16 cellular contexts compared by ENCODE assay signal in genomic region chr7:70678621-70679251, GRCh38.
A peak's percentile ranks its signal among the peaks of the same experiment; 100 is the strongest.
DNase-seq lines count a peak whose midpoint lies in the region; ATAC-seq, FAIRE-seq and TF ChIP-seq lines count a peak whose summit lies in the region.
"Had no signal": no experiment of that assay in that cellular context is flagged by ENCODE, and none has a peak within 500 bp of the region (broad histone marks: within the 10 kb centered on the region; RNA-seq: fewer than 3 reads in every experiment).

No MANE protein-coding gene starts in this region.

- H2BK120ac ChIP-seq in IMR-90 (ENCODE audit: low read depth, low read length) = no peak overlapping the region

- peaks cover 0 to 2% (median 0%) of the 10 kb centered on the region in 8 donors for H3K9me3 Mint-ChIP-seq in CD4-positive, alpha-beta memory T cell
- peaks cover 5% of the 10 kb centered on the region for H3K9me3 Mint-ChIP-seq in activated T-helper 2 cell treated with anti-CD3 and anti-CD28 coated beads, Interferon-gamma antibody, Interleukin-2, Interleukin-4, amounts not matched to agents 10 μg/mL and 5 μg/mL and 100 μg/mL, durations not matched to agents 14 hours and 24 hours and 36 hours
- H3K9me3 Mint-ChIP-seq: activated naive CD4-positive, alpha-beta T cell treated with anti-CD3 and anti-CD28 coated beads for 36 hours had no signal

- H2AK5ac ChIP-seq in IMR-90 (ENCODE audit: low read depth, low read length) = no peak overlapping the region

- DNase-seq in CD4-positive, alpha-beta memory T cell = no peak
- DNase-seq in IMR-90 = peak; percentile 57
- DNase-seq in activated T-helper 2 cell treated with anti-CD3 and anti-CD28 coated beads, Interferon-gamma antibody, Interleukin-2, Interleukin-4, amounts not matched to agents 10 μg/mL and 5 μg/mL and 100 μg/mL, durations not matched to agents 14 hours and 24 hours and 36 hours (ENCODE audit: low spot score) = no peak
- no peak for DNase-seq in keratinocyte (ENCODE audit: low read depth, low spot score)
- DNase-seq in NCI-H82 (lab: John Stamatoyannopoulos, UW) = no peak
- DNase-seq in GM13976 (ENCODE audit: low spot score) = no peak
- no peak for DNase-seq in erythroblast (lab: John Stamatoyannopoulos, UW)
- DNase-seq: activated naive CD4-positive, alpha-beta T cell treated with anti-CD3 and anti-CD28 coated beads for 36 hours; colonic mucosa; glutamatergic neuron; NCI-H446; SHP77 treated with DMSO at 0.1 percent for 48 hours; stimulated activated CD4-positive, alpha-beta T cell treated with anti-CD3 and anti-CD28 coated beads, Interleukin-1b, Interleukin-23, amount 100 ng/mL, for 48 hours had no signal

- no peak overlapping the region for H3K4ac ChIP-seq in IMR-90 (ENCODE audit: low read depth, low read length)

- peak overlapping the region in 7 of 8 donors; percentile 0 to 65 (median 43) for H3K4me3 Mint-ChIP-seq in CD4-positive, alpha-beta memory T cell
- peak overlapping the region; percentile 10 for H3K4me3 Mint-ChIP-seq in activated T-helper 2 cell treated with anti-CD3 and anti-CD28 coated beads, Interferon-gamma antibody, Interleukin-2, Interleukin-4, amounts not matched to agents 10 μg/mL and 5 μg/mL and 100 μg/mL, durations not matched to agents 14 hours and 24 hours and 36 hours (ENCODE audit: low read depth)
- H3K4me3 Mint-ChIP-seq: activated naive CD4-positive, alpha-beta T cell treated with anti-CD3 and anti-CD28 coated beads for 36 hours had no signal

- peak overlapping the region; percentile 8 to 95 (median 65) for H3K27ac Mint-ChIP-seq in CD4-positive, alpha-beta memory T cell
- H3K27ac Mint-ChIP-seq in activated T-helper 2 cell treated with anti-CD3 and anti-CD28 coated beads, Interferon-gamma antibody, Interleukin-2, Interleukin-4, amounts not matched to agents 10 μg/mL and 5 μg/mL and 100 μg/mL, durations not matched to agents 14 hours and 24 hours and 36 hours = peak overlapping the region; percentile 18
- H3K27ac Mint-ChIP-seq: activated naive CD4-positive, alpha-beta T cell treated with anti-CD3 and anti-CD28 coated beads for 36 hours; progenitor cell of endocrine pancreas had no signal

- no peak overlapping the region for H4K8ac ChIP-seq in IMR-90 (ENCODE audit: low read depth in 2 of 2, low read length in 2 of 2)

- H3K18ac ChIP-seq in IMR-90 (ENCODE audit: low read depth, low read length) = no peak overlapping the region

- H3K36me3 Mint-ChIP-seq in CD4-positive, alpha-beta memory T cell = no peaks in the 10 kb centered on the region
- no peaks in the 10 kb centered on the region for H3K36me3 Mint-ChIP-seq in activated T-helper 2 cell treated with anti-CD3 and anti-CD28 coated beads, Interferon-gamma antibody, Interleukin-2, Interleukin-4, amounts not matched to agents 10 μg/mL and 5 μg/mL and 100 μg/mL, durations not matched to agents 14 hours and 24 hours and 36 hours (ENCODE audit: low read depth)

- H3K79me1 ChIP-seq in IMR-90 (ENCODE audit: low read depth in 1 of 2, low read length in 2 of 2) = no peaks in the 10 kb centered on the region

- H3K4me1 ChIP-seq in CD4-positive, alpha-beta memory T cell (ENCODE audit: insufficient read depth, low read length) = peaks cover 16% of the 10 kb centered on the region
- no peaks in the 10 kb centered on the region for H3K4me1 ChIP-seq in IMR-90 (ENCODE audit: control insufficient read depth, insufficient read depth, low read length)
- H3K4me1 ChIP-seq in keratinocyte (ENCODE audit: control insufficient read depth, extremely low read depth, insufficient read depth, low read length) = peaks cover 4% of the 10 kb centered on the region
- H3K4me1 ChIP-seq: colonic mucosa had no signal

- no peaks in the 10 kb centered on the region for H3K9me3 ChIP-seq in CD4-positive, alpha-beta memory T cell (ENCODE audit: control insufficient read depth in 1 of 2, low read length in 2 of 2)
- H3K9me3 ChIP-seq in IMR-90 (ENCODE audit: control insufficient read depth, insufficient read depth, low read length) (no peaks in the 10 kb centered on the region), keratinocyte (ENCODE audit: control insufficient read depth, low read depth, low read length) (no peaks in the 10 kb centered on the region)
- H3K9me3 ChIP-seq: colonic mucosa had no signal

- H2AFZ ChIP-seq in IMR-90 (replicated peaks; ENCODE audit: low read length, poor library complexity) (no peak overlapping the region), keratinocyte (ENCODE audit: control insufficient read depth, low read length) (no peak overlapping the region)

- ATAC-seq in IMR-90 (ENCODE audit: low read depth) (peak; percentile 59; the same call in 1 of the 2 replicates), GM19395 (IDR thresholded peaks at IDR 0.05; ENCODE audit: unreplicated experiment) (no peak)

- H4K20me1 ChIP-seq in IMR-90 (ENCODE audit: insufficient read depth, low read length) (no peaks in the 10 kb centered on the region), keratinocyte (ENCODE audit: control insufficient read depth, extremely low read depth, insufficient read depth, low read length) (no peaks in the 10 kb centered on the region)

- TF ChIP-seq CTCF in IMR-90 (conservative IDR thresholded peaks at IDR 0.05; ENCODE audit: low read depth, low read length) (no peak), keratinocyte (optimal IDR thresholded peaks at IDR 0.05 in 1 of 3, IDR thresholded peaks at IDR 0.05 in 1 of 3, conservative IDR thresholded peaks at IDR 0.05 in 1 of 3; ENCODE audit: extremely low read depth in 1 of 3, insufficient read depth in 2 of 3, low read length in 3 of 3) (no peak), GM13976 (IDR thresholded peaks at IDR 0.05; ENCODE audit: borderline replicate concordance, control extremely low read depth, extremely low read depth, insufficient read depth, missing control alignments) (no peak)

- dilution Hi-C loops in IMR-90 (cut with HindIII; ENCODE audit: low sequenced_read_pairs, unreplicated experiment) (no loop called here), keratinocyte (cut with MboI; ENCODE audit: extremely low pct_ligation_motif_present, low sequenced_read_pairs) (no loop called here)

- H3K9me1 ChIP-seq in IMR-90 (ENCODE audit: insufficient read depth, low read length) = no peaks in the 10 kb centered on the region
- H3K9me1 ChIP-seq in keratinocyte (ENCODE audit: control insufficient read depth, extremely low read depth, insufficient read depth, low read length) = no peaks in the 10 kb centered on the region

- H2AK9ac ChIP-seq in IMR-90 (replicated peaks; ENCODE audit: low read depth, low read length, poor library complexity) = no peak overlapping the region

- peak; percentile 39 for FAIRE-seq in keratinocyte (lab: Jason Lieb, UNC)
- FAIRE-seq: GM12891 had no signal

- H3K4me2 ChIP-seq in IMR-90 (ENCODE audit: low read depth, low read length) = no peak overlapping the region
- no peak overlapping the region for H3K4me2 ChIP-seq in keratinocyte (ENCODE audit: control insufficient read depth, extremely low read depth, insufficient read depth, low read depth, low read length)

- no peaks in the 10 kb centered on the region for H3K79me2 ChIP-seq in keratinocyte (ENCODE audit: control insufficient read depth, insufficient read depth, low read length)

- in situ Hi-C loops in IMR-90 (cut with MboI; ENCODE audit: low sequenced_read_pairs) (no loop called here), GM13976 (cut with MboI; ENCODE audit: low sequenced_read_pairs, unreplicated experiment) (no loop called here)

- POLR2A ChIA-PET in CD4-positive, alpha-beta memory T cell (lab: Charles Lee; ENCODE audit: partially characterized antibody) = interaction anchor here (1.6 to 2.8 kb wide), 2 partner anchors 15 to 30 kb away, joined by 7 to 14 read pairs; no protein-coding TSS in a partner anchor
- POLR2A ChIA-PET in IMR-90 (lab: Charles Lee; ENCODE audit: unreplicated experiment) = no interaction called here

- H3K9ac ChIP-seq in IMR-90 (ENCODE audit: low read depth, low read length) (no peak overlapping the region), keratinocyte (ENCODE audit: control insufficient read depth, extremely low read depth, insufficient read depth, low read length) (no peak overlapping the region)

- no TSS peak for BruUV-seq in IMR-90 (replicated peaks; lab: Mats Ljungman, UMichigan)

- no peak overlapping the region for H3K23ac ChIP-seq in IMR-90 (ENCODE audit: low read depth, low read length)

- no peak overlapping the region for H4K5ac ChIP-seq in IMR-90 (ENCODE audit: low read depth, low read length)

- H3K56ac ChIP-seq in IMR-90 (ENCODE audit: extremely low read depth, insufficient read depth, low read length) = no peak overlapping the region

- no peak overlapping the region for H2BK5ac ChIP-seq in IMR-90 (ENCODE audit: low read depth, low read length, poor library complexity, severe bottlenecking)

- H3K14ac ChIP-seq in IMR-90 (replicated peaks; ENCODE audit: low read depth, low read length) = no peak overlapping the region

- H3K27me3 ChIP-seq in CD4-positive, alpha-beta memory T cell (ENCODE audit: insufficient read depth, low read length) = no peaks in the 10 kb centered on the region
- H3K27me3 ChIP-seq in IMR-90 (ENCODE audit: control insufficient read depth, insufficient read depth, low read length) (no peaks in the 10 kb centered on the region), keratinocyte (ENCODE audit: control insufficient read depth, extremely low read depth, insufficient read depth, low read length) (no peaks in the 10 kb centered on the region)
- H3K27me3 ChIP-seq: colonic mucosa had no signal

- intact Hi-C loops in CD4-positive, alpha-beta memory T cell (cut with micrococcal nuclease) = no loop called here
- intact Hi-C loops in IMR-90 (cut with micrococcal nuclease) = no loop called here
- intact Hi-C loops in activated T-helper 2 cell treated with anti-CD3 and anti-CD28 coated beads, Interferon-gamma antibody, Interleukin-2, Interleukin-4, amounts not matched to agents 10 μg/mL and 5 μg/mL and 100 μg/mL, durations not matched to agents 14 hours and 24 hours and 36 hours (cut with micrococcal nuclease) = loop anchor here (1.0 kb wide), 1 partner anchor 30 kb away; no protein-coding TSS in a partner anchor

- H3K36me3 ChIP-seq in CD4-positive, alpha-beta memory T cell (ENCODE audit: insufficient read depth, low read length) = no peaks in the 10 kb centered on the region
- H3K36me3 ChIP-seq in IMR-90 (ENCODE audit: control insufficient read depth, insufficient read depth, low read length) = no peaks in the 10 kb centered on the region
- H3K36me3 ChIP-seq in keratinocyte (ENCODE audit: control insufficient read depth in 2 of 2, extremely low read depth in 1 of 2, insufficient read depth in 2 of 2, low read length in 2 of 2) = no peaks in the 10 kb centered on the region
- H3K36me3 ChIP-seq: colonic mucosa had no signal

- no peak overlapping the region for H2BK20ac ChIP-seq in IMR-90 (ENCODE audit: low read depth, low read length)

- H3K4me1 Mint-ChIP-seq in CD4-positive, alpha-beta memory T cell = peaks cover 19 to 46% (median 35%) of the 10 kb centered on the region in 4 donors
- H3K4me1 Mint-ChIP-seq in activated T-helper 2 cell treated with anti-CD3 and anti-CD28 coated beads, Interferon-gamma antibody, Interleukin-2, Interleukin-4, amounts not matched to agents 10 μg/mL and 5 μg/mL and 100 μg/mL, durations not matched to agents 14 hours and 24 hours and 36 hours (ENCODE audit: low read depth) = peaks cover 20% of the 10 kb centered on the region

- CTCF ChIA-PET in CD4-positive, alpha-beta memory T cell (lab: Charles Lee; ENCODE audit: partially characterized antibody) = no interaction called here
- CTCF ChIA-PET in IMR-90 (lab: Yijun Ruan, JAX) = no interaction called here

- H3K27ac ChIP-seq in CD4-positive, alpha-beta memory T cell (ENCODE audit: low read depth, low read length) = no peak overlapping the region
- no peak overlapping the region for H3K27ac ChIP-seq in IMR-90 (ENCODE audit: insufficient read depth, low read length)
- no peak overlapping the region for H3K27ac ChIP-seq in keratinocyte (ENCODE audit: control insufficient read depth, insufficient read depth, low read length)
- H3K27ac ChIP-seq: colonic mucosa had no signal

- no peaks in the 10 kb centered on the region for H3K27me3 Mint-ChIP-seq in CD4-positive, alpha-beta memory T cell
- H3K27me3 Mint-ChIP-seq in activated T-helper 2 cell treated with anti-CD3 and anti-CD28 coated beads, Interferon-gamma antibody, Interleukin-2, Interleukin-4, amounts not matched to agents 10 μg/mL and 5 μg/mL and 100 μg/mL, durations not matched to agents 14 hours and 24 hours and 36 hours (ENCODE audit: low read depth) = peaks cover 18% of the 10 kb centered on the region

- WGBS in IMR-90 (ENCODE audit: extremely low coverage in 2 of 2, insufficient read length in 1 of 2), 2 experiments = no CpG with 5 or more reads among the region's 4 CpGs

- no peak overlapping the region for H3K4me3 ChIP-seq in CD4-positive, alpha-beta memory T cell (ENCODE audit: low read length in 2 of 2)
- H3K4me3 ChIP-seq in IMR-90 (ENCODE audit: insufficient read depth, low read depth, low read length) (no peak overlapping the region), keratinocyte (ENCODE audit: control insufficient read depth in 2 of 3, extremely low read depth in 1 of 3, insufficient read depth in 2 of 3, low read depth in 1 of 3, low read length in 3 of 3) (no peak overlapping the region)
- H3K4me3 ChIP-seq: colonic mucosa had no signal

- no peak for TF ChIP-seq POLR2A in IMR-90 (IDR thresholded peaks at IDR 0.05; ENCODE audit: low read depth, low read length)
- no peak for TF ChIP-seq POLR2A in erythroblast (IDR thresholded peaks at IDR 0.05; ENCODE audit: low read length)

- TF ChIP-seq RAD21 in IMR-90 (IDR thresholded peaks at IDR 0.05; ENCODE audit: low read length) = no peak

- no peak overlapping the region for H4K91ac ChIP-seq in IMR-90 (ENCODE audit: insufficient read depth, low read depth, low read length)

- H2BK15ac ChIP-seq in IMR-90 (ENCODE audit: low read depth, low read length) = no peak overlapping the region
